In genomic region chr3:138686771-138687221, GRCh38 we compare ENCODE assay signal across 1 cellular context.
TF ChIP-seq lines count a peak whose summit lies in the region.

No MANE protein-coding gene starts in this region.

TF ChIP-seq in HepG2, 621 proteins besides CTCF, POLR2A, EP300 and RAD21 (continued from another document):
- peak; percentile 93 for TF ChIP-seq ZNF609 (CRISPR knock-in tag; IDR thresholded peaks at IDR 0.05; ENCODE audit: borderline replicate concordance)
- TF ChIP-seq ZFP36L2 (CRISPR knock-in tag; IDR thresholded peaks at IDR 0.05), result no peak
- TF ChIP-seq ZNF205 (CRISPR knock-in tag; IDR thresholded peaks at IDR 0.05), result no peak
- TF ChIP-seq HHEX (CRISPR knock-in tag; IDR thresholded peaks at IDR 0.05), result peak; percentile 88
- no peak for TF ChIP-seq GFI1 (CRISPR knock-in tag; IDR thresholded peaks at IDR 0.05; ENCODE audit: borderline replicate concordance)
- TF ChIP-seq ZNF350 (CRISPR knock-in tag; IDR thresholded peaks at IDR 0.05; ENCODE audit: borderline replicate concordance, low read depth), result no peak
- TF ChIP-seq MAF1 (CRISPR knock-in tag; IDR thresholded peaks at IDR 0.05; ENCODE audit: borderline replicate concordance), result no peak
- peak; percentile 39; the same call in 1 of the 2 replicates for TF ChIP-seq FOXK1 (CRISPR knock-in tag; IDR thresholded peaks at IDR 0.05; ENCODE audit: borderline replicate concordance, low read depth)
- TF ChIP-seq YY1 (IDR thresholded peaks at IDR 0.05; ENCODE audit: insufficient read depth, insufficient replicate concordance, low read depth, low read length), result no peak
- TF ChIP-seq ISL2 (CRISPR knock-in tag; IDR thresholded peaks at IDR 0.05), result peak; percentile 88
- TF ChIP-seq TBX3 (IDR thresholded peaks at IDR 0.05; ENCODE audit: borderline replicate concordance), result peak; percentile 48; the same call in 1 of the 2 replicates
- TF ChIP-seq HMG20B (CRISPR knock-in tag; conservative IDR thresholded peaks at IDR 0.05), result 0 out of 2 replicates have a peak, but pooled peaks have one; percentile 18
- TF ChIP-seq SOX6 (IDR thresholded peaks at IDR 0.05), result no peak
- peak; percentile 77 for TF ChIP-seq SOX6 (CRISPR knock-in tag; IDR thresholded peaks at IDR 0.05)
- TF ChIP-seq ZNF468 (CRISPR knock-in tag; IDR thresholded peaks at IDR 0.05), result no peak
- TF ChIP-seq PPARG (CRISPR knock-in tag; conservative IDR thresholded peaks at IDR 0.05), result peak; percentile 62; the same call in 1 of the 2 replicates
- no peak for TF ChIP-seq ZNF660 (CRISPR knock-in tag; IDR thresholded peaks at IDR 0.05; ENCODE audit: borderline replicate concordance, low read depth)
- TF ChIP-seq NFRKB (IDR thresholded peaks at IDR 0.05), result no peak
- no peak for TF ChIP-seq MAX (IDR thresholded peaks at IDR 0.05)
- TF ChIP-seq RFX3 (CRISPR knock-in tag; IDR thresholded peaks at IDR 0.05), result peak; percentile 67
- TF ChIP-seq TP53 (CRISPR knock-in tag; conservative IDR thresholded peaks at IDR 0.05), result no peak
- 0 out of 2 replicates have a peak, but pooled peaks have one; percentile 63 for TF ChIP-seq MIER3 (CRISPR knock-in tag; IDR thresholded peaks at IDR 0.05; ENCODE audit: borderline replicate concordance)
- peak; percentile 67; the same call in 1 of the 2 replicates for TF ChIP-seq SOX5 (CRISPR knock-in tag; IDR thresholded peaks at IDR 0.05; ENCODE audit: borderline replicate concordance)
- TF ChIP-seq FOXP1 (IDR thresholded peaks at IDR 0.05), result no peak
- peak; percentile 50; the same call in 1 of the 2 replicates for TF ChIP-seq FOXP1 (CRISPR knock-in tag; IDR thresholded peaks at IDR 0.05)
- TF ChIP-seq ATF1 (CRISPR knock-in tag; IDR thresholded peaks at IDR 0.05), result no peak
- peak; percentile 77; the same call in 1 of the 2 replicates for TF ChIP-seq ZNF362 (CRISPR knock-in tag; IDR thresholded peaks at IDR 0.05; ENCODE audit: borderline replicate concordance)
- no peak for TF ChIP-seq NR1H2 (CRISPR knock-in tag; IDR thresholded peaks at IDR 0.05; ENCODE audit: borderline replicate concordance, low read depth)
- TF ChIP-seq ZNF503 (CRISPR knock-in tag; IDR thresholded peaks at IDR 0.05), result peak; percentile 84
- TF ChIP-seq ZNF20 (CRISPR knock-in tag; IDR thresholded peaks at IDR 0.05), result no peak
- no peak for TF ChIP-seq FOXA1 (IDR thresholded peaks at IDR 0.05)
- TF ChIP-seq FOXA1 (CRISPR knock-in tag; IDR thresholded peaks at IDR 0.05), result peak; percentile 92
- TF ChIP-seq ATF3 (CRISPR knock-in tag; IDR thresholded peaks at IDR 0.05), result no peak
- no peak for TF ChIP-seq ZNF563 (CRISPR knock-in tag; IDR thresholded peaks at IDR 0.05)
- no peak for TF ChIP-seq NR3C1 (CRISPR knock-in tag; IDR thresholded peaks at IDR 0.05)
- TF ChIP-seq NPAS2 (CRISPR knock-in tag; IDR thresholded peaks at IDR 0.05; ENCODE audit: borderline replicate concordance), result no peak
- no peak for TF ChIP-seq KAT2B (IDR thresholded peaks at IDR 0.05; ENCODE audit: borderline replicate concordance, low read depth, low read length)
- no peak for TF ChIP-seq DMAP1 (CRISPR knock-in tag; IDR thresholded peaks at IDR 0.05)
- TF ChIP-seq ZNF792 (CRISPR knock-in tag; IDR thresholded peaks at IDR 0.05), result 0 out of 2 replicates have a peak, but pooled peaks have one; percentile 27
- 0 out of 2 replicates have a peak, but pooled peaks have one; percentile 1 for TF ChIP-seq ZNF264 (CRISPR knock-in tag; IDR thresholded peaks at IDR 0.05)
- no peak for TF ChIP-seq TIGD3 (CRISPR knock-in tag; IDR thresholded peaks at IDR 0.05; ENCODE audit: borderline replicate concordance)
- TF ChIP-seq ZNF652 (CRISPR knock-in tag; IDR thresholded peaks at IDR 0.05; ENCODE audit: borderline replicate concordance, low read depth), result no peak
- no peak for TF ChIP-seq ZKSCAN1 (IDR thresholded peaks at IDR 0.05; ENCODE audit: low read length)
- peak; percentile 81 for TF ChIP-seq FOXP4 (CRISPR knock-in tag; IDR thresholded peaks at IDR 0.05)
- peak; percentile 87 for TF ChIP-seq ARID5B (CRISPR knock-in tag; IDR thresholded peaks at IDR 0.05)
- TF ChIP-seq ZUFSP (CRISPR knock-in tag; IDR thresholded peaks at IDR 0.05; ENCODE audit: borderline replicate concordance), result no peak
- no peak for TF ChIP-seq ZNF816 (CRISPR knock-in tag; IDR thresholded peaks at IDR 0.05; ENCODE audit: borderline replicate concordance)
- TF ChIP-seq HOXA3 (CRISPR knock-in tag; IDR thresholded peaks at IDR 0.05), result peak; percentile 34; the same call in 1 of the 2 replicates
TF ChIP-seq in HepG2: peak in this region for 79.
